In the genomic region with DNA sequence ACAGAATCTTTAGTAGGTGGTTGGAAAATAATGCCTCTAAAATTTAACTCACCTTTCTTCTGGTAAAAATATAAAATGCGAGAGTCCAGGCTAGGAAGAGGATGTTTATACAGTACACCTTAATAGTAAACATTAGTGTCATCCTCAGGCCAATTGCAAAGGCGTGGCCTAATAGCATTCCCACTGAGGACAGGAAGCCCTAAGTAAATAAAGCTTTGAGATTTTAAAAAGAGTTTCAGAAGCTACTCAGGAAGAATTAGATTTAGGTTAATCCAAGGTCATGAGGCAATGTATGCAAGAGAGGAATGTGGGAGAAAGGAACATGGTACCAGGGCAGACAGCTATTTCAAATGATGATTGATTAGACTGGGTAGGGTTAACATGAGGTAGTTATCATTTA, we compare ENCODE assay signal across 18 cellular contexts.
"Had no signal": no experiment of that assay in that cellular context is flagged by ENCODE, and none has a peak within 500 bp of the region (broad histone marks: within the 10 kb centered on the region; RNA-seq: fewer than 3 reads in every experiment).

No MANE protein-coding gene starts in this region.

- H3K27ac Mint-ChIP-seq: activated CD4-positive, alpha-beta memory T cell treated with anti-CD3 and anti-CD28 coated beads, Interleukin-2, amount 10 ng/mL, durations not matched to agents 7 days and 5 days; activated CD8-positive, alpha-beta memory T cell treated with anti-CD3 and anti-CD28 coated beads, Interleukin-2, amount 10 ng/mL, durations not matched to agents 7 days and 5 days; activated naive CD8-positive, alpha-beta T cell treated with anti-CD3 and anti-CD28 coated beads, Interleukin-2, amount 10 ng/mL, durations not matched to agents 7 days and 5 days; stimulated activated naive B cell treated with anti-CD40 and anti-IgM and Interleukin-4, amounts not matched to agents 10 μg/mL and 1 μg/mL and 100 μg/mL, for 72 hours had no signal

- H3K4me1 Mint-ChIP-seq: activated CD4-positive, alpha-beta memory T cell treated with anti-CD3 and anti-CD28 coated beads, Interleukin-2, amount 10 ng/mL, durations not matched to agents 7 days and 5 days; activated CD8-positive, alpha-beta memory T cell treated with anti-CD3 and anti-CD28 coated beads, Interleukin-2, amount 10 ng/mL, durations not matched to agents 7 days and 5 days had no signal

- ATAC-seq: activated CD8-positive, alpha-beta memory T cell treated with anti-CD3 and anti-CD28 coated beads, Interleukin-2, amount 10 ng/mL, durations not matched to agents 7 days and 5 days; body of pancreas; left lung; stimulated activated naive B cell treated with anti-CD40 and anti-IgM and Interleukin-4, amounts not matched to agents 10 μg/mL and 1 μg/mL and 100 μg/mL, for 72 hours had no signal

- FAIRE-seq: kidney had no signal

- H3K9me3 Mint-ChIP-seq: activated CD4-positive, alpha-beta memory T cell treated with anti-CD3 and anti-CD28 coated beads, Interleukin-2, amount 10 ng/mL, durations not matched to agents 7 days and 5 days; activated naive CD8-positive, alpha-beta T cell treated with anti-CD3 and anti-CD28 coated beads, Interleukin-2, amount 10 ng/mL, durations not matched to agents 7 days and 5 days; stimulated activated naive B cell treated with anti-CD40 and anti-IgM and Interleukin-4, amounts not matched to agents 10 μg/mL and 1 μg/mL and 100 μg/mL, for 72 hours had no signal

- H3K4me3 Mint-ChIP-seq: activated CD4-positive, alpha-beta memory T cell treated with anti-CD3 and anti-CD28 coated beads, Interleukin-2, amount 10 ng/mL, durations not matched to agents 7 days and 5 days; activated CD8-positive, alpha-beta memory T cell treated with anti-CD3 and anti-CD28 coated beads, Interleukin-2, amount 10 ng/mL, durations not matched to agents 7 days and 5 days; activated naive CD8-positive, alpha-beta T cell treated with anti-CD3 and anti-CD28 coated beads, Interleukin-2, amount 10 ng/mL, durations not matched to agents 7 days and 5 days; stimulated activated naive B cell treated with anti-CD40 and anti-IgM and Interleukin-4, amounts not matched to agents 10 μg/mL and 1 μg/mL and 100 μg/mL, for 72 hours had no signal

- H3K36me3 ChIP-seq: left lung had no signal

- H3K4me3 ChIP-seq: body of pancreas, dorsolateral prefrontal cortex, left lung had no signal

- DNase-seq: activated CD4-positive, alpha-beta memory T cell treated with anti-CD3 and anti-CD28 coated beads, Interleukin-2, amount 10 ng/mL, durations not matched to agents 7 days and 5 days; activated CD4-positive, alpha-beta T cell treated with anti-CD3 and anti-CD28 coated beads for 48 hours; activated CD4-positive, CD25-positive, alpha-beta regulatory T cell; activated CD8-positive, alpha-beta memory T cell treated with anti-CD3 and anti-CD28 coated beads, Interleukin-2, amount 10 ng/mL, durations not matched to agents 7 days and 5 days; activated naive CD8-positive, alpha-beta T cell treated with anti-CD3 and anti-CD28 coated beads, Interleukin-2, amount 10 ng/mL, durations not matched to agents 7 days and 5 days; amygdala; body of pancreas; central memory CD4-positive, alpha-beta T cell; dorsolateral prefrontal cortex; foreskin melanocyte; glutamatergic neuron; hypothalamus; kidney; left lung; occipital lobe; posterior cingulate gyrus; retina; stimulated activated naive B cell treated with anti-CD40 and anti-IgM and Interleukin-4, amounts not matched to agents 10 μg/mL and 1 μg/mL and 100 μg/mL, for 72 hours had no signal

- H3K9me3 ChIP-seq: body of pancreas, left lung had no signal

- H3K36me3 Mint-ChIP-seq: activated CD8-positive, alpha-beta memory T cell treated with anti-CD3 and anti-CD28 coated beads, Interleukin-2, amount 10 ng/mL, durations not matched to agents 7 days and 5 days had no signal

- H3K27me3 ChIP-seq: body of pancreas, left lung had no signal

- H3K4me1 ChIP-seq: body of pancreas, left lung had no signal

- H3K27ac ChIP-seq: body of pancreas, dorsolateral prefrontal cortex, left lung had no signal

- H3K27me3 Mint-ChIP-seq: activated CD4-positive, alpha-beta memory T cell treated with anti-CD3 and anti-CD28 coated beads, Interleukin-2, amount 10 ng/mL, durations not matched to agents 7 days and 5 days; activated CD8-positive, alpha-beta memory T cell treated with anti-CD3 and anti-CD28 coated beads, Interleukin-2, amount 10 ng/mL, durations not matched to agents 7 days and 5 days; activated naive CD8-positive, alpha-beta T cell treated with anti-CD3 and anti-CD28 coated beads, Interleukin-2, amount 10 ng/mL, durations not matched to agents 7 days and 5 days had no signal
